Comparison of ENCODE assay signal across 16 cellular contexts in genomic region chr1:175521265-175522040, GRCh38.
DNase-seq lines count a peak whose midpoint lies in the region; ATAC-seq and TF ChIP-seq lines count a peak whose summit lies in the region.
"Had no signal": no experiment of that assay in that cellular context is flagged by ENCODE, and none has a peak within 500 bp of the region (broad histone marks: within the 10 kb centered on the region; RNA-seq: fewer than 3 reads in every experiment).

No MANE protein-coding gene starts in this region.

- no peaks in the 10 kb centered on the region for H4K20me1 ChIP-seq in PC-3 (ENCODE audit: low read length)

- no peaks in the 10 kb centered on the region for H3K36me3 ChIP-seq in PC-3 (ENCODE audit: low read depth, low read length)
- H3K36me3 ChIP-seq: neutrophil had no signal

- intact Hi-C loops in Right ventricle myocardium superior (cut with DNase I) (no loop called here), Right ventricle myocardium inferior (cut with DNase I) (no loop called here), PC-3 (cut with micrococcal nuclease) (no loop called here)

- no peak overlapping the region for H2AFZ ChIP-seq in PC-3 (ENCODE audit: low read length)

- H3K4me3 ChIP-seq in PC-3 (ENCODE audit: low read length): no peak overlapping the region

- POLR2A ChIA-PET in PC-3 (lab: Charles Lee; ENCODE audit: unreplicated experiment): no interaction called here

- CTCF ChIA-PET in PC-3 (lab: Charles Lee): interaction anchor here (0.7 kb wide), 1 partner anchor 410 kb away, joined by 4 read pairs; no protein-coding TSS in a partner anchor

- H3K9ac ChIP-seq in PC-3 (ENCODE audit: low read length): no peak overlapping the region

- DNase-seq in Right ventricle myocardium superior: no peak
- no peak for DNase-seq in Right ventricle myocardium inferior (ENCODE audit: missing footprints)
- DNase-seq in PC-3: peak; percentile 16
- DNase-seq in left lobe of liver (ENCODE audit: low spot score): no peak
- DNase-seq in GM13976 (ENCODE audit: low spot score): no peak
- DNase-seq in T-helper 1 cell: no peak
- DNase-seq: activated CD8-positive, alpha-beta memory T cell treated with anti-CD3 and anti-CD28 coated beads, Interleukin-2, amount 50 U/mL, for 4 hours; DMS 273 treated with DMSO at 0.1 percent for 48 hours; glutamatergic neuron; left ventricle myocardium superior; NCI-H1930; retina; SHP77 treated with DMSO at 0.1 percent for 48 hours had no signal

- BruUV-seq in PC-3 (replicated peaks; lab: Mats Ljungman, UMichigan): no TSS peak

- H3K27ac ChIP-seq in PC-3 (ENCODE audit: low read length): no peak overlapping the region
- H3K27ac ChIP-seq: neutrophil had no signal

- no peak overlapping the region for H3K4me2 ChIP-seq in PC-3 (ENCODE audit: low read length)

- H3K9me3 ChIP-seq in PC-3 (ENCODE audit: low read length): no peaks in the 10 kb centered on the region
- H3K9me3 ChIP-seq: neutrophil had no signal

- H3K79me2 ChIP-seq in PC-3 (ENCODE audit: low read length): no peaks in the 10 kb centered on the region

- H3K4me1 ChIP-seq in PC-3 (ENCODE audit: insufficient read depth, low read length): no peaks in the 10 kb centered on the region

- H3K9me2 ChIP-seq in PC-3 (replicated peaks; ENCODE audit: low read length): no peaks in the 10 kb centered on the region

- TF ChIP-seq CTCF in PC-3 (conservative IDR thresholded peaks at IDR 0.05; ENCODE audit: low read depth, low read length) (no peak), GM13976 (IDR thresholded peaks at IDR 0.05; ENCODE audit: borderline replicate concordance, control extremely low read depth, extremely low read depth, insufficient read depth, missing control alignments) (no peak)

- no peaks in the 10 kb centered on the region for H3K27me3 ChIP-seq in PC-3 (ENCODE audit: low read length)
- H3K27me3 ChIP-seq: neutrophil had no signal

- no peaks in the 10 kb centered on the region for H3F3A ChIP-seq in PC-3 (ENCODE audit: low read length, unreplicated experiment)

- ATAC-seq in Right ventricle myocardium superior (ENCODE audit: poor library complexity) (peak; percentile 41), Right ventricle myocardium inferior (no peak), PC-3 (no peak), left lobe of liver (peak; percentile 46), HG03280 (IDR thresholded peaks at IDR 0.05; ENCODE audit: unreplicated experiment) (no peak), GM21529 (IDR thresholded peaks at IDR 0.05; ENCODE audit: unreplicated experiment) (no peak)
- ATAC-seq: left ventricle myocardium superior had no signal

- in situ Hi-C loops in GM13976 (cut with MboI; ENCODE audit: low sequenced_read_pairs, unreplicated experiment): no loop called here

Comparison
In these comparisons a context has a peak if more than half of its experiments do, and no peak if none do; other contexts are left out.
1. ATAC-seq: peak in Right ventricle myocardium superior (single experiment) and left lobe of liver (single experiment); none in Right ventricle myocardium inferior (single experiment), PC-3 (single experiment), HG03280 (single experiment) and GM21529 (single experiment).